ENCODE assay signal across 8 cellular contexts in the genomic region with DNA sequence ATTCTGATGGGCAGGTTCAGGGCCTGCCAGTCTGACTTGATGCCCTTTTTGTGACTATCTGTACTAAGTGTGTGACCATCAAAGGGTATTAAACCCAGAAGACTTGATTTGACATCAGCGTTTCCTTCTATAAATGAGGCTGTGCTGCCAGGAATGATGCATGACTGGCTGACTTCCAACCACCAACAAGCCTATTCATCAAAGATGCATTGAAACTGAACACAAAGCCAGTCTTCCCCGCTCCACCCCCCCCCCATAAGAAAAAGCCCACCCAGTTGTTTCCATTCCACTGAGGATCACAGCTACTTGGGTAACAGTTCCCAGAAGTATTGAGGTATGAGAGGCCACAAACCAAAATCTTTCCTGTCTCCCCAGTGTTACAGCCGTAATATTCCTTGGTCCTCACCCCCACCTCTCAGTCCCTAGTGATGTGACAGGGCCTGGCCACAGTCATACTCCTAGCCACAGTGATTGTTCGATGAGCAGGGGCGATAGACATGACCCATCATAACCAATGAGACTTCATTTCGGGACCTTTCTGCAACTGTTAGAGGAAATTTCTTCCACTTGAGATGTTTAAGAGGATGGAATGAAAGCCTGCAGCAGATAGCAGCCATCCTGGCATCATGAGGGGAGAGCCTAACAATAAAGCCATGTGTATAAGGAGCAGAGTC. TPM values are rescaled to one million over a fixed set of nuclear protein-coding genes. Genes with fewer than 3 reads are reported as not detected.
DNase-seq lines count a peak whose midpoint lies in the region; ATAC-seq and TF ChIP-seq lines count a peak whose summit lies in the region.

No MANE protein-coding gene starts in this region.

- peaks cover 27% of the 10 kb centered on the region for H3K4me1 ChIP-seq in endodermal cell (ENCODE audit: control insufficient read depth, insufficient read depth, low read length)

- no peaks in the 10 kb centered on the region for H3K27me3 ChIP-seq in endodermal cell (ENCODE audit: control insufficient read depth, insufficient read depth, low read length, poor library complexity, severe bottlenecking)

- no peaks in the 10 kb centered on the region for H3K9me3 Mint-ChIP-seq in Calu3 (ENCODE audit: low read depth, unreplicated experiment)
- H3K9me3 Mint-ChIP-seq in T-cell, result no peaks in the 10 kb centered on the region
- no peaks in the 10 kb centered on the region for H3K9me3 Mint-ChIP-seq in endodermal cell

- H3K27me3 Mint-ChIP-seq in Calu3 (ENCODE audit: unreplicated experiment), result no peaks in the 10 kb centered on the region
- no peaks in the 10 kb centered on the region for H3K27me3 Mint-ChIP-seq in T-cell
- no peaks in the 10 kb centered on the region for H3K27me3 Mint-ChIP-seq in endodermal cell (ENCODE audit: insufficient read depth)

- peaks cover 23% of the 10 kb centered on the region for H3K4me1 Mint-ChIP-seq in Calu3 (ENCODE audit: low read depth, unreplicated experiment)
- H3K4me1 Mint-ChIP-seq in T-cell, result peaks cover 55 to 75% (median 64%) of the 10 kb centered on the region in 3 donors
- peaks cover 61% of the 10 kb centered on the region for H3K4me1 Mint-ChIP-seq in endodermal cell

- H3K9me3 ChIP-seq in endodermal cell (ENCODE audit: control insufficient read depth, low read length), result no peaks in the 10 kb centered on the region

- H3K4me3 Mint-ChIP-seq in Calu3 (ENCODE audit: low read depth, unreplicated experiment), result no peak overlapping the region
- peak overlapping the region in 1 of 3 donors; percentile 43 for H3K4me3 Mint-ChIP-seq in T-cell
- H3K4me3 Mint-ChIP-seq in endodermal cell, result no peak overlapping the region

- intact Hi-C loops in Calu3 (cut with micrococcal nuclease; ENCODE audit: unreplicated experiment), result no loop called here

- POLR2A ChIA-PET in T-cell (lab: Charles Lee), result no interaction called here

- TF ChIP-seq CTCF in Calu3 (IDR thresholded peaks at IDR 0.05; ENCODE audit: unreplicated experiment) (no peak), endodermal cell (conservative IDR thresholded peaks at IDR 0.05) (no peak)

- no peak overlapping the region for H3K4me3 ChIP-seq in endodermal cell (ENCODE audit: low read length)

- no TSS peak for BruUV-seq in Calu3 (replicated peaks; lab: Mats Ljungman, UMichigan)

- H3K27ac Mint-ChIP-seq in Calu3 (ENCODE audit: unreplicated experiment) (peak overlapping the region; percentile 50), T-cell (peak overlapping the region; percentile 66 to 89), endodermal cell (peak overlapping the region; percentile 87)

- H3K36me3 ChIP-seq in endodermal cell (ENCODE audit: control insufficient read depth, insufficient read depth, low read length), result peaks cover 9% of the 10 kb centered on the region

- no peak for ATAC-seq in T-cell (replicated peaks in 1 of 4)
- no peak for ATAC-seq in GM18868 (IDR thresholded peaks at IDR 0.05; ENCODE audit: unreplicated experiment)
- no peak for ATAC-seq in HG03097 (IDR thresholded peaks at IDR 0.05; ENCODE audit: low FRiP score, unreplicated experiment)
- ATAC-seq in GM21529 (IDR thresholded peaks at IDR 0.05; ENCODE audit: unreplicated experiment), result no peak

- peak overlapping the region; percentile 22 for H3K9ac ChIP-seq in endodermal cell (ENCODE audit: extremely low read depth, low read length, poor library complexity, severe bottlenecking)

- CTCF ChIA-PET in Calu3 (lab: Charles Lee) (interaction anchor here (1.1 kb wide), 1 partner anchor 42 kb away, joined by 7 read pairs; no protein-coding TSS in a partner anchor), T-cell (lab: Charles Lee) (interaction anchor here in 1 of 2 donors (0.9 to 1.1 kb wide), 2 partner anchors 10 to 42 kb away, joined by 3 to 6 read pairs; no protein-coding TSS in a partner anchor)

- peak overlapping the region; percentile 45 for H3K27ac ChIP-seq in endodermal cell (ENCODE audit: low read depth, low read length)

- WGBS in endodermal cell (ENCODE audit: insufficient coverage in 1 of 2, insufficient read length in 1 of 2), 2 experiments, result 83 to 88% methylated on average over 5 to 6 of the region's 6 CpGs

- H3K36me3 Mint-ChIP-seq in Calu3 (ENCODE audit: insufficient read depth, unreplicated experiment) (no peaks in the 10 kb centered on the region), T-cell (peaks cover 30% of the 10 kb centered on the region), endodermal cell (ENCODE audit: low read depth) (peaks cover 2% of the 10 kb centered on the region)

- DNase-seq in Calu3 (no peak), T-cell (no peak), endodermal cell (no peak), pulmonary artery endothelial cell (ENCODE audit: low read depth, low spot score) (peak; percentile 48), SHP77 treated with DMSO at 0.1 percent for 48 hours (lab: John Stamatoyannopoulos, UW) (no peak)

RNA-seq across cellular contexts. Expression of a gene that starts 22.6 kb away (rescaled TPM):
- total RNA-seq in Calu3 (2022), result 4.0 and 4.2 TPM in 2 replicates
- 10 to 100 TPM; 25.0 to 66.7 (median 41.7) TPM for total RNA-seq in T-cell
- 10 to 100 TPM; 25.8 to 30.3 TPM for total RNA-seq in endodermal cell
- 12.5 TPM for polyA plus RNA-seq in endodermal cell (2013, experiment 1 of 2)
- 14.0 TPM for polyA plus RNA-seq in endodermal cell (2013, experiment 2 of 2)
- 91.2 and 106 TPM in 2 replicates for total RNA-seq in pulmonary artery endothelial cell
